9 cellular contexts compared by ENCODE assay signal in genomic region chr19:48806818-48807589, GRCh38. TPM values are rescaled to one million over a fixed set of nuclear protein-coding genes. Genes with fewer than 3 reads are reported as not detected.
A peak's percentile ranks its signal among the peaks of the same experiment; 100 is the strongest.
DNase-seq lines count a peak whose midpoint lies in the region; ATAC-seq and TF ChIP-seq lines count a peak whose summit lies in the region.
"Had no signal": no experiment of that assay in that cellular context is flagged by ENCODE, and none has a peak within 500 bp of the region (broad histone marks: within the 10 kb centered on the region; RNA-seq: fewer than 3 reads in every experiment).

No MANE protein-coding gene starts in this region.

- H3K4me1 ChIP-seq in trophoblast cell (ENCODE audit: control insufficient read depth in 1 of 2, insufficient read depth in 2 of 2, low read length in 2 of 2), result peaks cover 0 to 4% of the 10 kb centered on the region in 2 experiments

- H3K79me1 ChIP-seq in trophoblast cell (ENCODE audit: low read length), result peaks cover 2% of the 10 kb centered on the region

- H3K36me3 ChIP-seq in trophoblast cell (ENCODE audit: control insufficient read depth in 1 of 2, insufficient read depth in 2 of 2, low read length in 2 of 2), result peaks cover 0 to 4% of the 10 kb centered on the region in 2 experiments

- no peak overlapping the region for H4K12ac ChIP-seq in trophoblast cell (ENCODE audit: low read depth, low read length)

- no peak overlapping the region for H3K4me2 ChIP-seq in trophoblast cell (ENCODE audit: low read length)

- in situ Hi-C loops in GM13977 (cut with MboI; ENCODE audit: low pct_unique_long_range_greater_than_20kb, low sequenced_read_pairs, unreplicated experiment), result no loop called here

- H3K14ac ChIP-seq in trophoblast cell (ENCODE audit: low read length), result no peak overlapping the region

- no peak overlapping the region for H2AK5ac ChIP-seq in trophoblast cell (ENCODE audit: low read length)

- no peak overlapping the region for H2AFZ ChIP-seq in trophoblast cell (ENCODE audit: insufficient read depth, low read length, poor library complexity)

- no CpG with 5 or more reads among the region's 17 CpGs for WGBS in trophoblast cell (ENCODE audit: extremely low coverage, insufficient coverage, insufficient read length)

- H3K23ac ChIP-seq in trophoblast cell (ENCODE audit: low read length), result no peak overlapping the region

- no peak overlapping the region for H3K18ac ChIP-seq in trophoblast cell (ENCODE audit: low read length)

- no peaks in the 10 kb centered on the region for H3K27me3 ChIP-seq in trophoblast cell (ENCODE audit: insufficient read depth, low read length)

- H3K4ac ChIP-seq in trophoblast cell (ENCODE audit: low read depth, low read length), result no peak overlapping the region

- no peak overlapping the region for H2BK5ac ChIP-seq in trophoblast cell (ENCODE audit: low read depth, low read length, poor library complexity)

- TF ChIP-seq CTCF in GM13977 (IDR thresholded peaks at IDR 0.05; ENCODE audit: extremely low read depth, insufficient read depth, missing control alignments), result no peak

- peaks cover 3% of the 10 kb centered on the region for H3K9me3 ChIP-seq in trophoblast cell (ENCODE audit: insufficient read depth, low read depth, low read length)
- H3K9me3 ChIP-seq: HAP-1 had no signal

- ATAC-seq in GM18873 (IDR thresholded peaks at IDR 0.05; ENCODE audit: low FRiP score, unreplicated experiment), result no peak
- no peak for ATAC-seq in HG02884 (IDR thresholded peaks at IDR 0.05; ENCODE audit: unreplicated experiment)
- ATAC-seq in HG02571 (IDR thresholded peaks at IDR 0.05; ENCODE audit: unreplicated experiment), result no peak

- H3K4me3 ChIP-seq in trophoblast cell (ENCODE audit: low read depth, low read length), result no peak overlapping the region
- H3K4me3 ChIP-seq: HAP-1 had no signal

- no peak overlapping the region for H3K27ac ChIP-seq in trophoblast cell (ENCODE audit: low read depth, low read length)

- no peak overlapping the region for H2BK12ac ChIP-seq in trophoblast cell (ENCODE audit: low read length)

- peak; percentile 21 for DNase-seq in A172 (ENCODE audit: low spot score)
- DNase-seq in GM13977 (ENCODE audit: low spot score), result peak; percentile 77
- DNase-seq in amniotic epithelial cell (ENCODE audit: low read depth), result peak; percentile 57
- peak; percentile 86 for DNase-seq in left kidney (ENCODE audit: low read depth, low spot score)
- no peak for DNase-seq in trophoblast cell

- H3K9ac ChIP-seq in trophoblast cell (ENCODE audit: low read length), result no peak overlapping the region

- no peaks in the 10 kb centered on the region for H3K79me2 ChIP-seq in trophoblast cell (ENCODE audit: control insufficient read depth, insufficient read depth, low read length, poor library complexity)

- H2BK120ac ChIP-seq in trophoblast cell (ENCODE audit: insufficient read depth, low read length, poor library complexity), result no peak overlapping the region

- no peak overlapping the region for H4K91ac ChIP-seq in trophoblast cell (ENCODE audit: low read depth, low read length)

- no peak overlapping the region for H4K8ac ChIP-seq in trophoblast cell (ENCODE audit: low read depth, low read length)

RNA-seq across cellular contexts. Expression of gene BCAT2, which starts 3.8 kb away (rescaled TPM):
- total RNA-seq in A172 (2014; rRNA removed; shearing (Covaris generic)), result 29.5 and 36.8 TPM in 2 replicates
- polyA plus RNA-seq in trophoblast cell (2013), result 13.9 and 14.9 TPM in 2 replicates

RNA-seq across cellular contexts. Expression of gene HSD17B14, which starts 29.3 kb away (rescaled TPM):
- 9.9 and 14.6 TPM in 2 replicates for total RNA-seq in A172 (2014; rRNA removed; shearing (Covaris generic))
- polyA plus RNA-seq in trophoblast cell (2013), result 22.2 and 25.7 TPM in 2 replicates

RNA-seq across cellular contexts. Expression of gene FGF21, which starts 51.7 kb away (rescaled TPM):
- total RNA-seq in A172 (2014; rRNA removed; shearing (Covaris generic)), result not detected in 2 replicates
- polyA plus RNA-seq in trophoblast cell (2013), result 0.74 and 0.75 TPM in 2 replicates

RNA-seq across cellular contexts. Expression of gene FUT1, which starts 54.6 kb away (rescaled TPM):
- 0.81 and 0.98 TPM in 2 replicates for total RNA-seq in A172 (2014; rRNA removed; shearing (Covaris generic))
- polyA plus RNA-seq in trophoblast cell (2013), result 0.71 and 0.79 TPM in 2 replicates

Comparison
In these comparisons a context has a peak if more than half of its experiments do, and no peak if none do; other contexts are left out.
1. DNase-seq: peak in A172 (single experiment), GM13977 (single experiment), amniotic epithelial cell (single experiment) and left kidney (single experiment); none in trophoblast cell (0 of 2).